In genomic region chr10:128686638-128687278, GRCh38 we compare ENCODE assay signal across 23 cellular contexts.
DNase-seq lines count a peak whose midpoint lies in the region; ATAC-seq, FAIRE-seq and TF ChIP-seq lines count a peak whose summit lies in the region.
"Had no signal": no experiment of that assay in that cellular context is flagged by ENCODE, and none has a peak within 500 bp of the region (broad histone marks: within the 10 kb centered on the region; RNA-seq: fewer than 3 reads in every experiment).

No MANE protein-coding gene starts in this region.

- H3K4me1 ChIP-seq in HCT116 (ENCODE audit: control insufficient read depth in 1 of 2, insufficient read depth in 2 of 2, low read length in 2 of 2) (peaks cover 0 to 9% of the 10 kb centered on the region in 2 experiments; a peak in 1 of 4 replicates), K562 (replicated peaks in 1 of 2; ENCODE audit: control insufficient read depth in 2 of 2, insufficient read depth in 2 of 2, low read length in 2 of 2) (no peaks in the 10 kb centered on the region; a peak in 1 of 5 replicates), mucosa of descending colon (ENCODE audit: low read depth) (peaks cover 27% of the 10 kb centered on the region)

- no peaks in the 10 kb centered on the region for H3K9me2 ChIP-seq in HCT116 (ENCODE audit: insufficient read depth)

- H2AFZ ChIP-seq in HCT116 (ENCODE audit: low read depth, low read length, poor library complexity, severe bottlenecking) (no peak overlapping the region), K562 (ENCODE audit: low read depth, low read length) (no peak overlapping the region)

- H3K4me2 ChIP-seq in HCT116 (ENCODE audit: low read length): no peak overlapping the region
- no peak overlapping the region for H3K4me2 ChIP-seq in K562 (ENCODE audit: insufficient read depth, low read length)

- H3K9me1 ChIP-seq in K562 (ENCODE audit: control insufficient read depth, insufficient read depth, low read length): no peaks in the 10 kb centered on the region

- H4K20me1 ChIP-seq in HCT116 (ENCODE audit: insufficient read depth) (no peaks in the 10 kb centered on the region), K562 (replicated peaks; ENCODE audit: control insufficient read depth, insufficient read depth, low read length) (no peaks in the 10 kb centered on the region)

- WGBS in K562 (ENCODE audit: insufficient coverage, low coverage, missing lambda C conversion rate): 11% methylated on average over 6 of the region's 11 CpGs

- RAD21 ChIA-PET in HCT116 (lab: Charles Lee; ENCODE audit: low non-redundant PET in 1 of 2, low total read pairs in 2 of 2, uncharacterized antibody in 2 of 2, unreplicated experiment in 2 of 2): no interaction called here

- POLR2A ChIA-PET in HCT116 (lab: Charles Lee) (no interaction called here), K562 (lab: Yijun Ruan, JAX) (interaction anchor here (0.6 to 1.4 kb wide), 3 partner anchors 11 to 371 kb away, joined by 3 read pairs; no protein-coding TSS in a partner anchor)

- CTCF ChIA-PET in HCT116 (lab: Charles Lee): no interaction called here
- CTCF ChIA-PET in K562 (lab: Yijun Ruan, JAX; ENCODE audit: low intra/inter-chr PET ratio): no interaction called here

- H3K36me3 ChIP-seq in HCT116 (ENCODE audit: control insufficient read depth in 1 of 2, insufficient read depth in 2 of 2, low read length in 2 of 2) (no peaks in the 10 kb centered on the region), K562 (ENCODE audit: control insufficient read depth, insufficient read depth, low read length) (no peaks in the 10 kb centered on the region), mucosa of descending colon (ENCODE audit: low read depth) (no peaks in the 10 kb centered on the region)
- H3K36me3 ChIP-seq: MG63 had no signal

- H3K9me3 ChIP-seq in HCT116 (ENCODE audit: control insufficient read depth in 1 of 2, insufficient read depth in 1 of 2, low read depth in 1 of 2, low read length in 2 of 2): no peaks in the 10 kb centered on the region
- no peaks in the 10 kb centered on the region for H3K9me3 ChIP-seq in K562 (replicated peaks; ENCODE audit: control insufficient read depth, insufficient read depth, low read depth, low read length)
- no peaks in the 10 kb centered on the region for H3K9me3 ChIP-seq in mucosa of descending colon
- H3K9me3 ChIP-seq: MG63 had no signal

- no peak for TF ChIP-seq EP300 in K562 (IDR thresholded peaks at IDR 0.05; ENCODE audit: low read length)

- H3K9ac ChIP-seq in HCT116 (ENCODE audit: low read length) (no peak overlapping the region), K562 (ENCODE audit: insufficient read depth in 1 of 2, low read depth in 2 of 2, low read length in 2 of 2) (no peak overlapping the region)

- TF ChIP-seq CTCF in HCT116 (IDR thresholded peaks at IDR 0.05 in 2 of 3, conservative IDR thresholded peaks at IDR 0.05 in 1 of 3; ENCODE audit: borderline replicate concordance in 1 of 3, insufficient read depth in 1 of 3, low read depth in 2 of 3, low read length in 2 of 3): no peak
- no peak for TF ChIP-seq CTCF in K562 (IDR thresholded peaks at IDR 0.05 in 2 of 3, conservative IDR thresholded peaks at IDR 0.05 in 1 of 3; ENCODE audit: insufficient read depth in 2 of 3, low read depth in 1 of 3, low read length in 3 of 3)
- TF ChIP-seq CTCF in mucosa of descending colon (IDR thresholded peaks at IDR 0.05): no peak

- intact Hi-C loops in HCT116 (cut with micrococcal nuclease): no loop called here
- intact Hi-C loops in K562 (cut with micrococcal nuclease): no loop called here
- intact Hi-C loops in mucosa of descending colon (cut with DNase I, micrococcal nuclease): no loop called here
- intact Hi-C loops in sciatic nerve (cut with DNase I): no loop called here

- H3K4me3 ChIP-seq in HCT116 (replicated peaks in 1 of 2; ENCODE audit: low read depth in 1 of 2, low read length in 2 of 2) (no peak overlapping the region), K562 (no peak overlapping the region), mucosa of descending colon (no peak overlapping the region)
- H3K4me3 ChIP-seq: GM12878, MG63 had no signal

- H3K79me2 ChIP-seq in HCT116 (ENCODE audit: insufficient read depth, low read length) (no peaks in the 10 kb centered on the region), K562 (ENCODE audit: control insufficient read depth, insufficient read depth, low read length) (no peaks in the 10 kb centered on the region)

- TF ChIP-seq POLR2A in HCT116 (IDR thresholded peaks at IDR 0.05; ENCODE audit: borderline replicate concordance, extremely low read depth, insufficient read depth, insufficient read length) (no peak), K562 (conservative IDR thresholded peaks at IDR 0.05) (no peak), GM12892 (IDR thresholded peaks at IDR 0.05; ENCODE audit: low read depth, low read length) (no peak)

- H3K27me3 ChIP-seq in HCT116 (ENCODE audit: insufficient read depth, low read length) (peaks cover 71% of the 10 kb centered on the region), K562 (ENCODE audit: control insufficient read depth in 2 of 2, insufficient read depth in 2 of 2, low read length in 2 of 2) (peaks cover 8 to 16% of the 10 kb centered on the region in 2 experiments; a peak in 4 of 5 replicates)
- H3K27me3 ChIP-seq: MG63 had no signal

- H3K27ac ChIP-seq in HCT116 (ENCODE audit: low read depth, low read length) (no peak overlapping the region), K562 (ENCODE audit: extremely low read depth, low read depth, low read length) (no peak overlapping the region)
- H3K27ac ChIP-seq: RWPE1 had no signal

- in situ Hi-C loops in K562 (cut with MboI): no loop called here

- no peak for DNase-seq in HCT116 (ENCODE audit: low read depth, low spot score)
- no peak for DNase-seq in K562 (ENCODE audit: extremely low read depth in 1 of 4, low spot score in 3 of 4)
- DNase-seq in mucosa of descending colon: peak in 2 of 3 donors; percentile 25 to 39
- DNase-seq in sciatic nerve (ENCODE audit: low spot score): no peak
- no peak for DNase-seq in cerebellum (ENCODE audit: low spot score)
- no peak for DNase-seq in GM12892 (ENCODE audit: insufficient read length)
- no peak for DNase-seq in GDM1 (lab: John Stamatoyannopoulos, UW)
- DNase-seq: C1 segment of cervical spinal cord; CD4-positive, alpha-beta memory T cell; COR-L47; DMS53; KBM-7; MG63; NCI-H2029; NCI-H446 treated with DMSO at 0.1 percent for 48 hours; NCI-H526 treated with DMSO at 0.1 percent for 48 hours; SHP77 had no signal

- BruUV-seq in HCT116 (replicated peaks; lab: Mats Ljungman, UMichigan): no TSS peak
- no TSS peak for BruUV-seq in K562 (replicated peaks; lab: Mats Ljungman, UMichigan)

- no peak for FAIRE-seq in K562 (lab: Jason Lieb, UNC)
- FAIRE-seq in GM12892 (lab: Jason Lieb, UNC): no peak
- FAIRE-seq: G401.6, GM12878, H54, HTR-8/SVneo had no signal

- ATAC-seq in HCT116: peak; percentile 26; the same call in 1 of the 2 replicates
- peak; percentile 52; the same call in 2 of the 3 replicates for ATAC-seq in K562
- ATAC-seq in mucosa of descending colon: peak; percentile 77
- peak; percentile 20 for ATAC-seq in sciatic nerve
- ATAC-seq: GM12878, Panc1 had no signal

- no peak for TF ChIP-seq RAD21 in HCT116 (IDR thresholded peaks at IDR 0.05; ENCODE audit: low read depth)
- no peak for TF ChIP-seq RAD21 in K562 (CRISPR knock-in tag; conservative IDR thresholded peaks at IDR 0.05 in 1 of 2, IDR thresholded peaks at IDR 0.05 in 1 of 2)

TF ChIP-seq in HCT116, 20 proteins besides CTCF, POLR2A, EP300 and RAD21:
- TF ChIP-seq SP1 (IDR thresholded peaks at IDR 0.05; ENCODE audit: low read depth) (no peak), ELF1 (IDR thresholded peaks at IDR 0.05; ENCODE audit: borderline replicate concordance, low read depth) (no peak), MAX (IDR thresholded peaks at IDR 0.05) (no peak), YY1 (IDR thresholded peaks at IDR 0.05; ENCODE audit: extremely low read depth, insufficient replicate concordance, low read depth, low read length) (no peak)

TF ChIP-seq in K562, 482 proteins besides CTCF, POLR2A, EP300 and RAD21:
- no peak for TF ChIP-seq ILK (tag; IDR thresholded peaks at IDR 0.05; ENCODE audit: borderline replicate concordance, low read depth)
- TF ChIP-seq THRA (IDR thresholded peaks at IDR 0.05): no peak
- peak; percentile 30; the same call in 1 of the 2 replicates for TF ChIP-seq PKNOX1 (IDR thresholded peaks at IDR 0.05)
- TF ChIP-seq HCFC1 (IDR thresholded peaks at IDR 0.05; ENCODE audit: low read depth, low read length): no peak

Comparison
In these comparisons a context has a peak if more than half of its experiments do, and no peak if none do; other contexts are left out.
1. ATAC-seq: peak in every context shown above with its lines; median percentile 77 in mucosa of descending colon; 52 in K562; 26 in HCT116; 20 in sciatic nerve.
2. DNase-seq: peak in mucosa of descending colon (2 of 3); none in HCT116 (single experiment), K562 (0 of 4), sciatic nerve (single experiment), cerebellum (single experiment), GM12892 (single experiment) and GDM1 (single experiment).